ENCODE assay signal across 22 cellular contexts in genomic region chr6:145530454-145530853, GRCh38.
"Had no signal": no experiment of that assay in that cellular context is flagged by ENCODE, and none has a peak within 500 bp of the region (broad histone marks: within the 10 kb centered on the region; RNA-seq: fewer than 3 reads in every experiment).

No MANE protein-coding gene starts in this region.

- H3K4me3 ChIP-seq: adrenal gland, Peyer's patch, SJSA1 had no signal

- H3K4me1 ChIP-seq: adrenal gland, Peyer's patch, SJSA1 had no signal

- H3K36me3 ChIP-seq: adrenal gland, Peyer's patch, SJSA1 had no signal

- H3K9ac ChIP-seq: SK-N-SH had no signal

- H3K27me3 ChIP-seq: adrenal gland, Peyer's patch, SJSA1 had no signal

- ATAC-seq: activated CD8-positive, alpha-beta T cell treated with anti-CD3 and anti-CD28 coated beads for 36 hours; activated naive CD4-positive, alpha-beta T cell treated with anti-CD3 and anti-CD28 coated beads, Interleukin-2, amount 50 U/mL, for 72 hours; PC-3 had no signal

- H3K27ac ChIP-seq: adrenal gland, Peyer's patch, SJSA1 had no signal

- DNase-seq: activated CD4-positive, alpha-beta T cell treated with anti-CD3 and anti-CD28 coated beads, Interleukin-2, amount 10 ng/mL, durations not matched to agents 24 days and 14 days; activated CD4-positive, alpha-beta T cell treated with anti-CD3 and anti-CD28 coated beads, Interleukin-2, amount 50 U/mL, for 4 hours; activated CD8-positive, alpha-beta T cell treated with anti-CD3 and anti-CD28 coated beads for 36 hours; activated gamma-delta T cell treated with Interleukin-2 at 50 U/mL for 16 hours; activated naive CD4-positive, alpha-beta T cell treated with anti-CD3 and anti-CD28 coated beads for 36 hours; activated T-cell treated with anti-CD3 and anti-CD28 coated beads, Interleukin-2, amount 50 U/mL, for 24 hours; adrenal gland; caudate nucleus; cerebellar nuclear complex; NCI-H1105; NCI-H1417 treated with DMSO at 0.1 percent for 48 hours; NCI-H187 treated with DMSO at 0.1 percent for 48 hours; NCI-H226; NCI-H446 treated with DMSO at 0.1 percent for 48 hours; NCI-H524; PC-3; Peyer's patch; RPMI8226; SHP77 treated with DMSO at 0.1 percent for 48 hours; SK-N-SH had no signal

- H3K9me3 ChIP-seq: adrenal gland, Peyer's patch, SJSA1, SK-N-SH had no signal
